In genomic region chr4:189655817-189656216, GRCh38 we compare ENCODE assay signal across 4 cellular contexts.
DNase-seq lines count a peak whose midpoint lies in the region; ATAC-seq, FAIRE-seq and TF ChIP-seq lines count a peak whose summit lies in the region.
"Not testable (repeated sequence)": the region's sequence is repeated elsewhere in the genome, so short reads cannot be mapped to it uniquely, and the experiment has no call there.

No MANE protein-coding gene starts in this region.

- H2BK120ac ChIP-seq in H1 (replicated peaks; ENCODE audit: low read depth, low read length), result not testable (repeated sequence)

- H3K9me3 ChIP-seq in BLaER1 treated with 17β-estradiol and CSF1 and Interleukin-3, amounts not matched to agents 10 nM and 100 nM (replicated peaks in 1 of 11); K562 (replicated peaks; ENCODE audit: control insufficient read depth, insufficient read depth, low read depth, low read length); H1 (ENCODE audit: insufficient read depth in 2 of 2, low read depth in 1 of 2, low read length in 1 of 2); HepG2 (ENCODE audit: low read length): not testable (repeated sequence)

- H3K79me1 ChIP-seq in H1 (ENCODE audit: low read depth, low read length), result not testable (repeated sequence)

- TF ChIP-seq CTCF in K562 (IDR thresholded peaks at IDR 0.05 in 2 of 3, conservative IDR thresholded peaks at IDR 0.05 in 1 of 3; ENCODE audit: insufficient read depth in 2 of 3, low read depth in 1 of 3, low read length in 3 of 3); H1 (IDR thresholded peaks at IDR 0.05; ENCODE audit: control extremely low read depth in 1 of 3, insufficient read depth in 1 of 3, low read depth in 1 of 3, low read length in 3 of 3); HepG2 (CRISPR knock-in tag; IDR thresholded peaks at IDR 0.05): not testable (repeated sequence)

- in situ Hi-C loops in K562 (cut with MboI); HepG2 (cut with HindIII; ENCODE audit: extremely low pct_ligation_motif_present, low pct_unique_long_range_greater_than_20kb): not testable (repeated sequence)

- H3K23me2 ChIP-seq in H1 (ENCODE audit: low read depth, low read length), result not testable (repeated sequence)

- not testable (repeated sequence) for H3K79me2 ChIP-seq in K562 (ENCODE audit: control insufficient read depth, insufficient read depth, low read length); H1 (ENCODE audit: control insufficient read depth in 1 of 2, insufficient read depth in 2 of 2, low read length in 2 of 2); HepG2 (ENCODE audit: insufficient read depth, low read length)

- not testable (repeated sequence) for ATAC-seq in K562, HepG2

- not testable (repeated sequence) for FAIRE-seq in K562 (lab: Jason Lieb, UNC); H1 (lab: Jason Lieb, UNC); HepG2 (lab: Jason Lieb, UNC)

- not testable (repeated sequence) for H3K9me1 ChIP-seq in K562 (ENCODE audit: control insufficient read depth, insufficient read depth, low read length)

- H3K4me3 ChIP-seq in BLaER1 treated with 17β-estradiol and CSF1 and Interleukin-3, amounts not matched to agents 10 nM and 100 nM; K562; H1 (ENCODE audit: extremely low read depth in 1 of 4, insufficient read depth in 2 of 4, low read depth in 3 of 4, low read length in 4 of 4); HepG2 (replicated peaks in 1 of 3; ENCODE audit: insufficient read depth in 1 of 3, low read depth in 2 of 3, low read length in 3 of 3): not testable (repeated sequence)

- POLR2A ChIA-PET in K562 (lab: Yijun Ruan, JAX); H1 (lab: Charles Lee; ENCODE audit: partially characterized antibody); HepG2 (lab: Yijun Ruan, JAX): not testable (repeated sequence)

- TF ChIP-seq RAD21 in K562 (CRISPR knock-in tag; conservative IDR thresholded peaks at IDR 0.05 in 1 of 2, IDR thresholded peaks at IDR 0.05 in 1 of 2); H1 (IDR thresholded peaks at IDR 0.05 in 1 of 2, conservative IDR thresholded peaks at IDR 0.05 in 1 of 2; ENCODE audit: low read depth in 2 of 2, low read length in 2 of 2); HepG2 (CRISPR knock-in tag; IDR thresholded peaks at IDR 0.05): not testable (repeated sequence)

- H2BK5ac ChIP-seq in H1 (ENCODE audit: low read depth, low read length), result not testable (repeated sequence)

- H2BK15ac ChIP-seq in H1 (ENCODE audit: low read length), result not testable (repeated sequence)

- peaks cover 26 to 44% (median 36%) of the 10 kb centered on the region in 10 experiments for H3K4me1 ChIP-seq in BLaER1 treated with 17β-estradiol and CSF1 and Interleukin-3, amounts not matched to agents 10 nM and 100 nM
- H3K4me1 ChIP-seq in K562 (replicated peaks in 1 of 2; ENCODE audit: control insufficient read depth in 2 of 2, insufficient read depth in 2 of 2, low read length in 2 of 2); H1 (replicated peaks in 1 of 4; ENCODE audit: control insufficient read depth in 3 of 4, insufficient read depth in 4 of 4, low read length in 3 of 4); HepG2 (ENCODE audit: insufficient read depth, low read length): not testable (repeated sequence)

- not testable (repeated sequence) for H4K5ac ChIP-seq in H1 (ENCODE audit: insufficient read length, low read depth, low read length)

- not testable (repeated sequence) for H3K9ac ChIP-seq in BLaER1 treated with 17β-estradiol and CSF1 and Interleukin-3, amounts not matched to agents 10 nM and 100 nM; K562 (ENCODE audit: insufficient read depth in 1 of 2, low read depth in 2 of 2, low read length in 2 of 2); H1 (replicated peaks in 1 of 4; ENCODE audit: extremely low read depth in 1 of 4, low read depth in 3 of 4, low read length in 3 of 4); HepG2 (ENCODE audit: insufficient read depth, low read depth, low read length)

- not testable (repeated sequence) for H4K8ac ChIP-seq in H1 (ENCODE audit: extremely low read depth, insufficient read depth, low read length)

- not testable (repeated sequence) for DNase-seq in K562 (ENCODE audit: extremely low read depth in 1 of 4, low spot score in 3 of 4); H1 (ENCODE audit: low read depth in 1 of 2, low spot score in 2 of 2); HepG2 (ENCODE audit: low spot score)

- intact Hi-C loops in K562 (cut with micrococcal nuclease); HepG2 (cut with micrococcal nuclease; ENCODE audit: unreplicated experiment): not testable (repeated sequence)

- not testable (repeated sequence) for H2AFZ ChIP-seq in K562 (ENCODE audit: low read depth, low read length); H1 (ENCODE audit: low read length); HepG2 (ENCODE audit: low read length)

- H4K91ac ChIP-seq in H1 (replicated peaks; ENCODE audit: insufficient read length, low read length), result not testable (repeated sequence)

- not testable (repeated sequence) for H3K36me3 ChIP-seq in BLaER1 treated with 17β-estradiol and CSF1 and Interleukin-3, amounts not matched to agents 10 nM and 100 nM; K562 (ENCODE audit: control insufficient read depth, insufficient read depth, low read length); H1 (ENCODE audit: control insufficient read depth in 2 of 4, insufficient read depth in 4 of 4, low read length in 3 of 4); HepG2 (replicated peaks in 1 of 2; ENCODE audit: control insufficient read depth in 1 of 2, insufficient read depth in 2 of 2, low read length in 2 of 2)

- CTCF ChIA-PET in K562 (lab: Yijun Ruan, JAX; ENCODE audit: low intra/inter-chr PET ratio); H1 (lab: Charles Lee; ENCODE audit: partially characterized antibody); HepG2 (lab: Yijun Ruan, JAX; ENCODE audit: low intra/inter-chr PET ratio, low total read pairs): not testable (repeated sequence)

- not testable (repeated sequence) for H2BK20ac ChIP-seq in H1 (ENCODE audit: low read length)

- not testable (repeated sequence) for H4K20me1 ChIP-seq in BLaER1 treated with 17β-estradiol and CSF1 and Interleukin-3, amounts not matched to agents 10 nM and 100 nM; K562 (replicated peaks; ENCODE audit: control insufficient read depth, insufficient read depth, low read length); H1 (replicated peaks in 1 of 2; ENCODE audit: control insufficient read depth in 1 of 2, insufficient read depth in 2 of 2, low read length in 2 of 2); HepG2 (ENCODE audit: insufficient read depth, low read length)

- not testable (repeated sequence) for H3K27me3 ChIP-seq in BLaER1 treated with 17β-estradiol and CSF1 and Interleukin-3, amounts not matched to agents 10 nM and 100 nM; K562 (ENCODE audit: control insufficient read depth in 2 of 2, insufficient read depth in 2 of 2, low read length in 2 of 2); H1 (replicated peaks in 1 of 4; ENCODE audit: control insufficient read depth in 3 of 4, extremely low read depth in 1 of 4, insufficient read depth in 3 of 4, low read length in 3 of 4); HepG2 (ENCODE audit: control insufficient read depth in 1 of 2, insufficient read depth in 2 of 2, low read length in 2 of 2)

- H2AK5ac ChIP-seq in H1 (ENCODE audit: low read depth, low read length), result not testable (repeated sequence)

- H3K4ac ChIP-seq in H1 (replicated peaks; ENCODE audit: insufficient read length, low read depth, low read length), result not testable (repeated sequence)

- H3K14ac ChIP-seq in H1 (ENCODE audit: insufficient read length), result not testable (repeated sequence)

- peak overlapping the region in 6 of 11 experiments; percentile 63 to 87 (median 70); a peak in 8 of 22 replicates for H3K27ac ChIP-seq in BLaER1 treated with 17β-estradiol and CSF1 and Interleukin-3, amounts not matched to agents 10 nM and 100 nM
- not testable (repeated sequence) for H3K27ac ChIP-seq in K562 (ENCODE audit: extremely low read depth, low read depth, low read length); H1 (ENCODE audit: low read depth, low read length); HepG2 (ENCODE audit: extremely low read length, insufficient read depth, low read length)

- TF ChIP-seq POLR2A in K562 (conservative IDR thresholded peaks at IDR 0.05); H1 (IDR thresholded peaks at IDR 0.05; ENCODE audit: control extremely low read depth in 1 of 2, low read depth in 2 of 2, low read length in 2 of 2); HepG2 (IDR thresholded peaks at IDR 0.05; ENCODE audit: insufficient read depth in 1 of 2, low read depth in 2 of 2, low read length in 2 of 2): not testable (repeated sequence)

- H2BK12ac ChIP-seq in H1 (ENCODE audit: low read depth, low read length), result not testable (repeated sequence)

- H3K23ac ChIP-seq in H1 (ENCODE audit: insufficient read length), result not testable (repeated sequence)

- not testable (repeated sequence) for BruUV-seq in K562 (replicated peaks; lab: Mats Ljungman, UMichigan); HepG2 (replicated peaks; lab: Mats Ljungman, UMichigan)

- TF ChIP-seq EP300 in K562 (IDR thresholded peaks at IDR 0.05; ENCODE audit: low read length); H1 (IDR thresholded peaks at IDR 0.05; ENCODE audit: borderline replicate concordance in 1 of 2, low read depth in 2 of 2, low read length in 2 of 2); HepG2 (IDR thresholded peaks at IDR 0.05; ENCODE audit: low read depth in 2 of 2, low read length in 2 of 2); HepG2 (CRISPR knock-in tag; IDR thresholded peaks at IDR 0.05; ENCODE audit: borderline replicate concordance): not testable (repeated sequence)

- H3K4me2 ChIP-seq in BLaER1 treated with 17β-estradiol and CSF1 and Interleukin-3, amounts not matched to agents 10 nM and 100 nM, result 0 out of 22 replicates have a peak overlapping the region, but pooled peaks of 2 of the 11 experiments have one; percentile 37 to 73
- not testable (repeated sequence) for H3K4me2 ChIP-seq in K562 (ENCODE audit: insufficient read depth, low read length); H1 (ENCODE audit: insufficient read depth in 1 of 2, low read depth in 2 of 2, low read length in 2 of 2); HepG2 (ENCODE audit: low read depth, low read length)

- not testable (repeated sequence) for H3K18ac ChIP-seq in H1 (ENCODE audit: extremely low read depth, low read length)

- 2% methylated on average over 7 of the region's 8 CpGs for WGBS in K562 (ENCODE audit: insufficient coverage, low coverage, missing lambda C conversion rate)
- 91% methylated on average over 8 of the region's 8 CpGs; no CpG with 5 or more reads in 1 of the 2 experiments for WGBS in H1 (ENCODE audit: extremely low coverage in 1 of 2, insufficient coverage in 1 of 2, insufficient read length in 1 of 2, insufficient replicate concordance in 2 of 2, low coverage in 1 of 2, low lambda C conversion rate in 2 of 2, missing lambda C conversion rate in 1 of 2), 2 experiments
- 4% methylated on average over 5 of the region's 8 CpGs for WGBS in HepG2 (ENCODE audit: low lambda C conversion rate)

- not testable (repeated sequence) for H3K56ac ChIP-seq in H1 (replicated peaks; ENCODE audit: insufficient read length, low read depth, low read length)
